Comparison of ENCODE assay signal across 13 cellular contexts in genomic region chr1:205199090-205199930, GRCh38. TPM values are rescaled to one million over a fixed set of nuclear protein-coding genes. Genes with fewer than 3 reads are reported as not detected.
A peak's percentile ranks its signal among the peaks of the same experiment; 100 is the strongest.
DNase-seq lines count a peak whose midpoint lies in the region; ATAC-seq and TF ChIP-seq lines count a peak whose summit lies in the region.
"Had no signal": no experiment of that assay in that cellular context is flagged by ENCODE, and none has a peak within 500 bp of the region (broad histone marks: within the 10 kb centered on the region; RNA-seq: fewer than 3 reads in every experiment).

No MANE protein-coding gene starts in this region.

- no peak overlapping the region for H3K4me2 ChIP-seq in smooth muscle cell

- CTCF ChIA-PET in activated CD4-positive, alpha-beta T cell treated with anti-CD3 and anti-CD28 coated beads for 36 hours (lab: Charles Lee) = interaction anchor here (0.6 to 3.7 kb wide), 19 partner anchors 10 to 691 kb away, joined by 3 to 23 read pairs (median 4); partner anchors contain the start of genes RBBP5 and TMCC2
- CTCF ChIA-PET in activated CD8-positive, alpha-beta memory T cell treated with anti-CD3 and anti-CD28 coated beads, Interleukin-2, amount 10 ng/mL, durations not matched to agents 7 days and 5 days (lab: Charles Lee) = interaction anchor here (0.8 to 3.2 kb wide), 18 partner anchors 9 to 392 kb away, joined by 3 to 20 read pairs (median 4); partner anchors contain the start of genes DSTYK, RBBP5 and TMCC2

- H3K27me3 ChIP-seq in right cardiac atrium (ENCODE audit: control insufficient read depth, insufficient read depth) (no peaks in the 10 kb centered on the region), smooth muscle cell (ENCODE audit: low read depth) (no peaks in the 10 kb centered on the region)
- H3K27me3 ChIP-seq: suprapubic skin had no signal

- DNase-seq in activated CD4-positive, alpha-beta T cell treated with anti-CD3 and anti-CD28 coated beads for 36 hours = peak; percentile 67
- no peak for DNase-seq in activated CD4-positive, alpha-beta T cell treated with anti-CD3 and anti-CD28 coated beads, Interleukin-2, amount 50 U/mL, for 1 hour
- DNase-seq in activated CD8-positive, alpha-beta memory T cell treated with anti-CD3 and anti-CD28 coated beads, Interleukin-2, amount 10 ng/mL, durations not matched to agents 7 days and 5 days = peak; percentile 65
- DNase-seq in foreskin fibroblast = peak; percentile 39 to 48
- no peak for DNase-seq in NCI-H1105 (lab: John Stamatoyannopoulos, UW)
- no peak for DNase-seq in right cardiac atrium
- DNase-seq in smooth muscle cell (lab: John Stamatoyannopoulos, UW; ENCODE audit: unreplicated experiment) = no peak
- DNase-seq: dermis blood vessel endothelial cell, WERI-Rb-1 had no signal

- H3K9me3 ChIP-seq in right cardiac atrium (ENCODE audit: control insufficient read depth, low read length) = no peaks in the 10 kb centered on the region
- H3K9me3 ChIP-seq in smooth muscle cell (replicated peaks; ENCODE audit: low read depth) = no peaks in the 10 kb centered on the region
- H3K9me3 ChIP-seq: prostate gland, suprapubic skin had no signal

- H3K27ac ChIP-seq in right cardiac atrium (ENCODE audit: low read length) (no peak overlapping the region), smooth muscle cell (ENCODE audit: low read depth) (no peak overlapping the region)
- H3K27ac ChIP-seq: prostate gland, suprapubic skin, WERI-Rb-1 had no signal

- no peaks in the 10 kb centered on the region for H3K36me3 ChIP-seq in smooth muscle cell (ENCODE audit: low read depth)
- H3K36me3 ChIP-seq: prostate gland, suprapubic skin, WERI-Rb-1 had no signal

- no peak for TF ChIP-seq CTCF in foreskin fibroblast (IDR thresholded peaks at IDR 0.05; ENCODE audit: low read depth, low read length)
- no peak for TF ChIP-seq CTCF in smooth muscle cell (IDR thresholded peaks at IDR 0.05; ENCODE audit: borderline replicate concordance, insufficient read depth, poor library complexity, severe bottlenecking)

- H3K27me3 Mint-ChIP-seq in activated CD4-positive, alpha-beta T cell treated with anti-CD3 and anti-CD28 coated beads for 36 hours = no peaks in the 10 kb centered on the region
- H3K27me3 Mint-ChIP-seq in activated CD8-positive, alpha-beta memory T cell treated with anti-CD3 and anti-CD28 coated beads, Interleukin-2, amount 10 ng/mL, durations not matched to agents 7 days and 5 days = no peaks in the 10 kb centered on the region
- no peaks in the 10 kb centered on the region for H3K27me3 Mint-ChIP-seq in stimulated activated memory B cell treated with anti-CD40 and anti-IgM and Interleukin-4, amounts not matched to agents 10 μg/mL and 1 μg/mL and 100 μg/mL, for 72 hours
- H3K27me3 Mint-ChIP-seq: IgD-negative memory B cell had no signal

- no peaks in the 10 kb centered on the region for H3K4me1 ChIP-seq in right cardiac atrium (ENCODE audit: control insufficient read depth, insufficient read depth, low read length)
- peaks cover 3% of the 10 kb centered on the region for H3K4me1 ChIP-seq in smooth muscle cell (ENCODE audit: low read depth)
- H3K4me1 ChIP-seq: prostate gland had no signal

- no peaks in the 10 kb centered on the region for H3K9me3 Mint-ChIP-seq in activated CD4-positive, alpha-beta T cell treated with anti-CD3 and anti-CD28 coated beads for 36 hours (ENCODE audit: low read depth)
- H3K9me3 Mint-ChIP-seq in activated CD8-positive, alpha-beta memory T cell treated with anti-CD3 and anti-CD28 coated beads, Interleukin-2, amount 10 ng/mL, durations not matched to agents 7 days and 5 days (ENCODE audit: low read depth) = peaks cover under 1% of the 10 kb centered on the region
- no peaks in the 10 kb centered on the region for H3K9me3 Mint-ChIP-seq in stimulated activated memory B cell treated with anti-CD40 and anti-IgM and Interleukin-4, amounts not matched to agents 10 μg/mL and 1 μg/mL and 100 μg/mL, for 72 hours
- H3K9me3 Mint-ChIP-seq: IgD-negative memory B cell had no signal

- no peak overlapping the region for H2AFZ ChIP-seq in smooth muscle cell (ENCODE audit: low read depth)

- H3K27ac Mint-ChIP-seq in activated CD4-positive, alpha-beta T cell treated with anti-CD3 and anti-CD28 coated beads for 36 hours = peak overlapping the region; percentile 94
- peak overlapping the region; percentile 59 for H3K27ac Mint-ChIP-seq in activated CD8-positive, alpha-beta memory T cell treated with anti-CD3 and anti-CD28 coated beads, Interleukin-2, amount 10 ng/mL, durations not matched to agents 7 days and 5 days
- H3K27ac Mint-ChIP-seq in stimulated activated memory B cell treated with anti-CD40 and anti-IgM and Interleukin-4, amounts not matched to agents 10 μg/mL and 1 μg/mL and 100 μg/mL, for 72 hours = peak overlapping the region; percentile 41
- H3K27ac Mint-ChIP-seq: IgD-negative memory B cell had no signal

- no peaks in the 10 kb centered on the region for H3F3A ChIP-seq in smooth muscle cell (ENCODE audit: low read depth)

- POLR2A ChIA-PET in activated CD4-positive, alpha-beta T cell treated with anti-CD3 and anti-CD28 coated beads for 36 hours (lab: Charles Lee) = interaction anchor here (0.7 to 1.9 kb wide), 8 partner anchors 12 to 86 kb away, joined by 3 to 12 read pairs (median 4); partner anchors contain the start of genes DSTYK and TMCC2

- peaks cover 25% of the 10 kb centered on the region for H3K36me3 Mint-ChIP-seq in activated CD4-positive, alpha-beta T cell treated with anti-CD3 and anti-CD28 coated beads for 36 hours (ENCODE audit: low read depth)
- peaks cover 15% of the 10 kb centered on the region for H3K36me3 Mint-ChIP-seq in activated CD8-positive, alpha-beta memory T cell treated with anti-CD3 and anti-CD28 coated beads, Interleukin-2, amount 10 ng/mL, durations not matched to agents 7 days and 5 days
- peaks cover 20% of the 10 kb centered on the region for H3K36me3 Mint-ChIP-seq in stimulated activated memory B cell treated with anti-CD40 and anti-IgM and Interleukin-4, amounts not matched to agents 10 μg/mL and 1 μg/mL and 100 μg/mL, for 72 hours

- intact Hi-C loops in activated CD4-positive, alpha-beta T cell treated with anti-CD3 and anti-CD28 coated beads for 36 hours (cut with DNase I, micrococcal nuclease) = loop anchor here (1.0 to 5.0 kb wide), 9 partner anchors 12 to 77 kb away; partner anchors contain the start of genes DSTYK (in 1 of the 2) and RBBP5 (in 1 of the 2)
- intact Hi-C loops in right cardiac atrium (cut with DNase I) = no loop called here

- H3K4me3 ChIP-seq in foreskin fibroblast (ENCODE audit: low read depth in 1 of 2, low read length in 2 of 2) (no peak overlapping the region), right cardiac atrium (ENCODE audit: low read length) (no peak overlapping the region), smooth muscle cell (no peak overlapping the region)
- H3K4me3 ChIP-seq: prostate gland, suprapubic skin had no signal

- peaks cover 68% of the 10 kb centered on the region for H3K4me1 Mint-ChIP-seq in activated CD4-positive, alpha-beta T cell treated with anti-CD3 and anti-CD28 coated beads for 36 hours
- peaks cover 41% of the 10 kb centered on the region for H3K4me1 Mint-ChIP-seq in activated CD8-positive, alpha-beta memory T cell treated with anti-CD3 and anti-CD28 coated beads, Interleukin-2, amount 10 ng/mL, durations not matched to agents 7 days and 5 days
- H3K4me1 Mint-ChIP-seq in stimulated activated memory B cell treated with anti-CD40 and anti-IgM and Interleukin-4, amounts not matched to agents 10 μg/mL and 1 μg/mL and 100 μg/mL, for 72 hours = peaks cover 57% of the 10 kb centered on the region

- H3K79me2 ChIP-seq in smooth muscle cell (ENCODE audit: low read depth) = peaks cover 16% of the 10 kb centered on the region

- H3K9ac ChIP-seq in smooth muscle cell (ENCODE audit: low read depth) = no peak overlapping the region

- peak overlapping the region; percentile 50 for H3K4me3 Mint-ChIP-seq in activated CD4-positive, alpha-beta T cell treated with anti-CD3 and anti-CD28 coated beads for 36 hours
- peak overlapping the region; percentile 57 for H3K4me3 Mint-ChIP-seq in activated CD8-positive, alpha-beta memory T cell treated with anti-CD3 and anti-CD28 coated beads, Interleukin-2, amount 10 ng/mL, durations not matched to agents 7 days and 5 days
- H3K4me3 Mint-ChIP-seq in stimulated activated memory B cell treated with anti-CD40 and anti-IgM and Interleukin-4, amounts not matched to agents 10 μg/mL and 1 μg/mL and 100 μg/mL, for 72 hours = no peak overlapping the region

- peaks cover 95% of the 10 kb centered on the region for H4K20me1 ChIP-seq in smooth muscle cell (ENCODE audit: low read depth)

- WGBS in right cardiac atrium = 73% methylated on average over 9 of the region's 9 CpGs
- WGBS in smooth muscle cell (ENCODE audit: low lambda C conversion rate) = 77% methylated on average over 9 of the region's 9 CpGs

- peak; percentile 63 for ATAC-seq in activated CD4-positive, alpha-beta T cell treated with anti-CD3 and anti-CD28 coated beads for 36 hours
- peak; percentile 82 for ATAC-seq in activated CD8-positive, alpha-beta memory T cell treated with anti-CD3 and anti-CD28 coated beads, Interleukin-2, amount 10 ng/mL, durations not matched to agents 7 days and 5 days
- ATAC-seq in stimulated activated memory B cell treated with anti-CD40 and anti-IgM and Interleukin-4, amounts not matched to agents 10 μg/mL and 1 μg/mL and 100 μg/mL, for 72 hours = peak; percentile 62
- no peak for ATAC-seq in right cardiac atrium

RNA-seq across cellular contexts. Expression of gene DSTYK, which starts 12.2 kb away (rescaled TPM):
- 10 to 100 TPM in 1 of 2 experiments, 1 to 10 TPM in 1; 9.4 to 12.3 TPM for total RNA-seq in activated CD4-positive, alpha-beta T cell treated with anti-CD3 and anti-CD28 coated beads for 36 hours
- 10 to 100 TPM in 1 of 2 experiments, 1 to 10 TPM in 1; 8.7 to 11.6 TPM for total RNA-seq in activated CD8-positive, alpha-beta memory T cell treated with anti-CD3 and anti-CD28 coated beads, Interleukin-2, amount 10 ng/mL, durations not matched to agents 7 days and 5 days
- total RNA-seq in right cardiac atrium (10 to 100 TPM in 1 of 4 donors, 1 to 10 TPM in 3; 7.9 to 10.1 (median 8.6) TPM), smooth muscle cell (8.7 and 12.1 TPM in 2 replicates)
- polyA plus RNA-seq in right cardiac atrium (4.9 TPM), smooth muscle cell (6.9 TPM in 2 replicates)

RNA-seq across cellular contexts. Expression of gene TMCC2, which starts 28.4 kb away (rescaled TPM):
- 10 to 100 TPM; 10.5 to 11.0 TPM for total RNA-seq in activated CD4-positive, alpha-beta T cell treated with anti-CD3 and anti-CD28 coated beads for 36 hours
- total RNA-seq in activated CD8-positive, alpha-beta memory T cell treated with anti-CD3 and anti-CD28 coated beads, Interleukin-2, amount 10 ng/mL, durations not matched to agents 7 days and 5 days = 1 to 10 TPM; 2.6 to 5.3 TPM
- total RNA-seq in right cardiac atrium (10 to 100 TPM in 3 of 4 donors, 1 to 10 TPM in 1; 6.5 to 15.9 (median 13.2) TPM), smooth muscle cell (2.1 and 3.3 TPM in 2 replicates)
- polyA plus RNA-seq in right cardiac atrium (15.7 TPM), smooth muscle cell (2.4 and 5.6 TPM in 2 replicates)

Comparison
In these comparisons a context has a peak if more than half of its experiments do, and no peak if none do; other contexts are left out.
1. DNase-seq: peak in activated CD4-positive, alpha-beta T cell treated with anti-CD3 and anti-CD28 coated beads for 36 hours (single experiment), activated CD8-positive, alpha-beta memory T cell treated with anti-CD3 and anti-CD28 coated beads, Interleukin-2, amount 10 ng/mL, durations not matched to agents 7 days and 5 days (single experiment) and foreskin fibroblast (2 of 2); none in activated CD4-positive, alpha-beta T cell treated with anti-CD3 and anti-CD28 coated beads, Interleukin-2, amount 50 U/mL, for 1 hour (single experiment), NCI-H1105 (single experiment), right cardiac atrium (0 of 3) and smooth muscle cell (single experiment).
2. ATAC-seq: peak in activated CD4-positive, alpha-beta T cell treated with anti-CD3 and anti-CD28 coated beads for 36 hours (single experiment), activated CD8-positive, alpha-beta memory T cell treated with anti-CD3 and anti-CD28 coated beads, Interleukin-2, amount 10 ng/mL, durations not matched to agents 7 days and 5 days (single experiment) and stimulated activated memory B cell treated with anti-CD40 and anti-IgM and Interleukin-4, amounts not matched to agents 10 μg/mL and 1 μg/mL and 100 μg/mL, for 72 hours (single experiment); none in right cardiac atrium (0 of 2).
3. H3K27ac Mint-ChIP-seq: peak in every context shown above with its lines; median percentile 94 in activated CD4-positive, alpha-beta T cell treated with anti-CD3 and anti-CD28 coated beads for 36 hours; 59 in activated CD8-positive, alpha-beta memory T cell treated with anti-CD3 and anti-CD28 coated beads, Interleukin-2, amount 10 ng/mL, durations not matched to agents 7 days and 5 days; 41 in stimulated activated memory B cell treated with anti-CD40 and anti-IgM and Interleukin-4, amounts not matched to agents 10 μg/mL and 1 μg/mL and 100 μg/mL, for 72 hours.
4. intact Hi-C loops: an anchor here in activated CD4-positive, alpha-beta T cell treated with anti-CD3 and anti-CD28 coated beads for 36 hours (1.0 to 5.0 kb wide); none called in right cardiac atrium.